In the genomic region with DNA sequence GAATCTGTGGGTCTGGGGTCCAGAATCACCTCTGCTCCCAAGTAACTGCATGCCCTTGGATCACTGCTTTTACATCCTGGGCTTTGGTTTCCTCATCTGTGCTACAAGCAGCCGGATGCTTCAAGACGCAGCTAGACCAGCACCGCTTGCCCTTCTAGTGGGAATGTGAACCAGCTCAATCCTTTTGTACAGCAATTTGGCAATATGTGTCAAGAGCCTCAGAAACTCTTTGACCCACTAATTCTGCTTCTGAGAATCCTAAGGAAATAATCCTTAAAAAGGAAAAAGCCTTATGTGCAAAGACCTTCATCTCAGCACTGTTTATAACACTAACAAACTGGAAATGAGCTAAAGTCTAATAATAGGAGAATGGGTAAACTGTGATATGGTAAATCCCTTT, we compare ENCODE assay signal across 18 cellular contexts. TPM values are rescaled to one million over a fixed set of nuclear protein-coding genes. Genes with fewer than 3 reads are reported as not detected.
"Had no signal": no experiment of that assay in that cellular context is flagged by ENCODE, and none has a peak within 500 bp of the region (broad histone marks: within the 10 kb centered on the region; RNA-seq: fewer than 3 reads in every experiment).

No MANE protein-coding gene starts in this region.

- H3K9me3 Mint-ChIP-seq: activated naive CD4-positive, alpha-beta T cell treated with anti-CD3 and anti-CD28 coated beads, Interleukin-2, amount 50 U/mL, for 72 hours; endodermal cell; immature natural killer cell; natural killer cell had no signal

- ATAC-seq: activated naive CD4-positive, alpha-beta T cell treated with anti-CD3 and anti-CD28 coated beads, Interleukin-2, amount 50 U/mL, for 72 hours; gastrocnemius medialis; natural killer cell; stimulated activated naive CD8-positive, alpha-beta T cell treated with anti-CD3 and anti-CD28 coated beads, Interleukin-15, Interleukin-2, amounts not matched to agents 100 U/mL and 50 U/mL, for 24 hours had no signal

- H3K9me3 ChIP-seq: gastrocnemius medialis, neutrophil, SJSA1, testis had no signal

- DNase-seq: activated CD4-positive, alpha-beta T cell treated with anti-CD3 and anti-CD28 coated beads for 1 hour; activated CD4-positive, alpha-beta T cell treated with anti-CD3 and anti-CD28 coated beads, Interleukin-2, amount 50 U/mL, for 48 hours; activated gamma-delta T cell; endodermal cell; gastrocnemius medialis; immature natural killer cell; mesenchymal stem cell; natural killer cell; stimulated activated naive CD8-positive, alpha-beta T cell treated with anti-CD3 and anti-CD28 coated beads, Interleukin-15, Interleukin-2, amounts not matched to agents 100 U/mL and 50 U/mL, for 24 hours; T-helper 2 cell; testis; WERI-Rb-1 had no signal

- H3K36me3 ChIP-seq: cardiac muscle cell, gastrocnemius medialis, neutrophil, SJSA1, WERI-Rb-1 had no signal

- H3K36me3 Mint-ChIP-seq: activated naive CD4-positive, alpha-beta T cell treated with anti-CD3 and anti-CD28 coated beads, Interleukin-2, amount 50 U/mL, for 72 hours; immature natural killer cell; natural killer cell had no signal

- H3K4me1 ChIP-seq: SJSA1 had no signal

- H3K27me3 ChIP-seq: cardiac muscle cell, gastrocnemius medialis, testis had no signal

- H3K27ac ChIP-seq: cardiac muscle cell, epithelial cell of prostate, gastrocnemius medialis, neutrophil, parathyroid adenoma, SJSA1, WERI-Rb-1 had no signal

- H3K4me3 Mint-ChIP-seq: endodermal cell, immature natural killer cell, natural killer cell had no signal

- H3K27ac Mint-ChIP-seq: activated naive CD4-positive, alpha-beta T cell treated with anti-CD3 and anti-CD28 coated beads, Interleukin-2, amount 50 U/mL, for 72 hours; endodermal cell; immature natural killer cell; natural killer cell had no signal

- H2AFZ ChIP-seq: parathyroid adenoma had no signal

- H3K4me3 ChIP-seq: cardiac muscle cell, gastrocnemius medialis, SJSA1, testis had no signal

- H3K9ac ChIP-seq: parathyroid adenoma had no signal

- H3K4me1 Mint-ChIP-seq: endodermal cell, immature natural killer cell, natural killer cell had no signal

RNA-seq across cellular contexts. Expression of gene ADCY5, which starts 48.7 kb away (rescaled TPM):
- total RNA-seq: activated naive CD4-positive, alpha-beta T cell treated with anti-CD3 and anti-CD28 coated beads, Interleukin-2, amount 50 U/mL, for 72 hours; natural killer cell had no signal
